In the genomic region with DNA sequence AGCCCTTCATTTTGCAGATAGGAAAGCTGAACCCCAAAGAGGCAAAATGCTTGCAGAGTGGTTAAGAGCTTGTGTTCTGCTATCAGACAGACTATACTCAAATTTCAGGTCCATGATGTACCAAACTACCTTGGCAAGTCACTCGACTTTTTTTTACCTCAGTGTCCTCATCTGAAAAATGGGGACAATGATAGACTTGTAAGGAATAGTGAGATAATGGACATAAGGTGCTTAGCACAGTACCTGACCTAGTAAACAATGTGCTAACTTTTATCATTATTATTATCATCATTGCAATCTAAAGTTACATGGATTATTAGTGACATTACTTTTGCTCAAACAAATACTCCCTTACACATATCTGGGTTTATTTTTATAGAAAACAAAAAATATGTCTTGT, we compare ENCODE assay signal across 29 cellular contexts.
"Had no signal": no experiment of that assay in that cellular context is flagged by ENCODE, and none has a peak within 500 bp of the region (broad histone marks: within the 10 kb centered on the region; RNA-seq: fewer than 3 reads in every experiment).

No MANE protein-coding gene starts in this region.

- H3K27ac Mint-ChIP-seq: dendritic cell treated with granulocyte-macrophage colony-stimulating factor and Interleukin-4, amounts not matched to agents 40 ng/mL and 50 ng/mL, for 4 days; endodermal cell; mesothelial cell of epicardium; naive B cell; natural killer cell treated with Interleukin-12 subunit alpha and Interleukin-12 subunit beta and Interleukin-15 and Interleukin-18, amount 100 ng/mL, for 72 hours; stimulated activated memory B cell treated with anti-CD40 and anti-IgM and Interleukin-4, amounts not matched to agents 10 μg/mL and 1 μg/mL and 100 μg/mL, for 72 hours; type B pancreatic cell had no signal

- ATAC-seq: esophagus mucosa; gastrocnemius medialis; left cardiac atrium; left lung; mucosa of descending colon; natural killer cell treated with Interleukin-12 subunit alpha and Interleukin-12 subunit beta and Interleukin-15 and Interleukin-18, amount 100 ng/mL, for 72 hours; stimulated activated memory B cell treated with anti-CD40 and anti-IgM and Interleukin-4, amounts not matched to agents 10 μg/mL and 1 μg/mL and 100 μg/mL, for 72 hours; stimulated activated naive CD8-positive, alpha-beta T cell treated with anti-CD3 and anti-CD28 coated beads, Interleukin-15, Interleukin-2, amounts not matched to agents 100 U/mL and 50 U/mL, for 24 hours had no signal

- FAIRE-seq: keratinocyte had no signal

- H3K27ac ChIP-seq: colonic mucosa, epithelial cell of prostate, gastrocnemius medialis, left lung, neutrophil, parathyroid adenoma, prostate gland, right atrium auricular region, sigmoid colon, spleen, testis, tibial artery had no signal

- H3K36me3 Mint-ChIP-seq: mesothelial cell of epicardium; naive B cell; natural killer cell treated with Interleukin-12 subunit alpha and Interleukin-12 subunit beta and Interleukin-15 and Interleukin-18, amount 100 ng/mL, for 72 hours; stimulated activated memory B cell treated with anti-CD40 and anti-IgM and Interleukin-4, amounts not matched to agents 10 μg/mL and 1 μg/mL and 100 μg/mL, for 72 hours; type B pancreatic cell had no signal

- H2AFZ ChIP-seq: parathyroid adenoma had no signal

- H3K27me3 Mint-ChIP-seq: dendritic cell treated with granulocyte-macrophage colony-stimulating factor and Interleukin-4, amounts not matched to agents 40 ng/mL and 50 ng/mL, for 4 days; naive B cell; natural killer cell treated with Interleukin-12 subunit alpha and Interleukin-12 subunit beta and Interleukin-15 and Interleukin-18, amount 100 ng/mL, for 72 hours; stimulated activated memory B cell treated with anti-CD40 and anti-IgM and Interleukin-4, amounts not matched to agents 10 μg/mL and 1 μg/mL and 100 μg/mL, for 72 hours; type B pancreatic cell had no signal

- H3K4me3 Mint-ChIP-seq: dendritic cell treated with granulocyte-macrophage colony-stimulating factor and Interleukin-4, amounts not matched to agents 40 ng/mL and 50 ng/mL, for 4 days; endodermal cell; mesothelial cell of epicardium; naive B cell; natural killer cell treated with Interleukin-12 subunit alpha and Interleukin-12 subunit beta and Interleukin-15 and Interleukin-18, amount 100 ng/mL, for 72 hours; neural crest cell; stimulated activated memory B cell treated with anti-CD40 and anti-IgM and Interleukin-4, amounts not matched to agents 10 μg/mL and 1 μg/mL and 100 μg/mL, for 72 hours; type B pancreatic cell had no signal

- H3K4me1 Mint-ChIP-seq: naive B cell; stimulated activated memory B cell treated with anti-CD40 and anti-IgM and Interleukin-4, amounts not matched to agents 10 μg/mL and 1 μg/mL and 100 μg/mL, for 72 hours had no signal

- H3K9me3 Mint-ChIP-seq: dendritic cell treated with granulocyte-macrophage colony-stimulating factor and Interleukin-4, amounts not matched to agents 40 ng/mL and 50 ng/mL, for 4 days; endodermal cell; mesothelial cell of epicardium; naive B cell; natural killer cell treated with Interleukin-12 subunit alpha and Interleukin-12 subunit beta and Interleukin-15 and Interleukin-18, amount 100 ng/mL, for 72 hours; neural crest cell; stimulated activated memory B cell treated with anti-CD40 and anti-IgM and Interleukin-4, amounts not matched to agents 10 μg/mL and 1 μg/mL and 100 μg/mL, for 72 hours had no signal

- H3K79me2 ChIP-seq: parathyroid adenoma had no signal

- H3K36me3 ChIP-seq: colonic mucosa, gastrocnemius medialis, left lung, neutrophil, prostate gland, right atrium auricular region, sigmoid colon, spleen, tibial artery had no signal

- H3K9me3 ChIP-seq: colonic mucosa, gastrocnemius medialis, left lung, mucosa of descending colon, neutrophil, prostate gland, right atrium auricular region, sigmoid colon, spleen, testis, tibial artery had no signal

- H3K27me3 ChIP-seq: colonic mucosa, gastrocnemius medialis, left lung, neutrophil, right atrium auricular region, sigmoid colon, spleen, testis, tibial artery had no signal

- H3K4me1 ChIP-seq: colonic mucosa, gastrocnemius medialis, left lung, parathyroid adenoma, prostate gland, right atrium auricular region, sigmoid colon, spleen, testis, tibial artery had no signal

- H3K4me3 ChIP-seq: colonic mucosa, gastrocnemius medialis, left lung, mucosa of descending colon, prostate gland, right atrium auricular region, sigmoid colon, spleen, testis, tibial artery had no signal

- H3K9ac ChIP-seq: parathyroid adenoma had no signal

- DNase-seq: colonic mucosa; effector CD8-positive, alpha-beta T cell; endodermal cell; gastrocnemius medialis; head of caudate nucleus; left cardiac atrium; left lung; mucosa of descending colon; naive B cell; sigmoid colon; spleen; stimulated activated CD4-positive, alpha-beta T cell treated with anti-CD3 and anti-CD28 coated beads, Interleukin-4, amount 100 ng/mL, for 4 hours; stimulated activated naive CD8-positive, alpha-beta T cell treated with anti-CD3 and anti-CD28 coated beads, Interleukin-15, Interleukin-2, amounts not matched to agents 100 U/mL and 50 U/mL, for 24 hours; substantia nigra; testis; tibial artery had no signal
